1 cellular context compared by ENCODE assay signal in genomic region chr4:113574636-113575103, GRCh38.
TF ChIP-seq lines count a peak whose summit lies in the region.

No MANE protein-coding gene starts in this region.

TF ChIP-seq in WTC11, 78 proteins besides CTCF, POLR2A, EP300 and RAD21 (continued from another document):
- TF ChIP-seq AR (CRISPR knock-in tag; IDR thresholded peaks at IDR 0.05) (no peak), TEAD4 (CRISPR knock-in tag; IDR thresholded peaks at IDR 0.05) (no peak)
